Comparison of ENCODE assay signal across 9 cellular contexts in the genomic region with DNA sequence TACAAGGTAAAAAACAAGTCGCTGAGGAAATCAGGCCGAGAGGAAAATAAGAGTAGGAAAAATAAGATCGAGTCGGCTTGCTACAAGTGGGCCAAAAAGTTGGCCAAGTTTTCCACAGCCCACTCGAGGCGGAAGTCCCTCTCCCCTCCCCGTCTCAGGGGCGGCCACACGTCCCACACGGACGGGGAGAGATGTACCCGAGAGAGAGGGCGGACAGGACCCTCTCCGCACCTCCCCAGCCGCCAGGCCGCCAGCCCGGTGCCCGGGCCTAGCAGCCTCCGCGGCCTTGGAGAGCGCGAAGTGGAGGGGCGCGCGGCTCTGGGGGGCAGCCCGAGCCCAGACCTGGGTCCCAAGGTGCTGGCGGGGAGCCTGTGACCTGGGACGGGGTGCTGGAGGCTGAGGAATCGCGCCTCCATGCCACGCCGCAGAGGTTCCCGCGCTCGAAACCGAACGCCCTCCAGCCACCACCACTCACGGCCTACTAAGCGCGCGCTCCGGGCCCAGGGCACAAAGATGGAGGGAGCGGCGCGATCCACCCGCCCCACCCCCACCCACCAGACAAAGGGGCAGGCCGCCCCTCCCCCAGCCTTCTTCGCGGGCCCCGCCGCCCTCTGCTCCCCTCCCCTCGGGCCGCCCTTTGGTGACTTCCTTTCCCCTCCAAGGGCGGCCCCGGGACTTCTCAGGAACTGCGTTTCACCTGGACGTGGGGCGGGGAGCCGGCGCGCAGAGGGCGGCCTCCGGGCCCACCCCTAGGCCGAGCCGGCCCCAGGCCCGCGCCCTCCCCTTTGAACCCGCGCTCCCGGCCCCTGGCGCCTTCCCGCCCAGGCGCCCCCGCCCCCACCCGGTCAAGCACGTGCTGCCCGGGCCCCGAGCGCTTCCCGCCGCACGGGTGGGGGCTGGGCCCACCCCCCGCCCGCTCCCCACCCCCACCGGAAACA. TPM values are rescaled to one million over a fixed set of nuclear protein-coding genes. Genes with fewer than 3 reads are reported as not detected.
DNase-seq lines count a peak whose midpoint lies in the region; ATAC-seq, FAIRE-seq and TF ChIP-seq lines count a peak whose summit lies in the region.
"Had no signal": no experiment of that assay in that cellular context is flagged by ENCODE, and none has a peak within 500 bp of the region (broad histone marks: within the 10 kb centered on the region; RNA-seq: fewer than 3 reads in every experiment).

No MANE protein-coding gene starts in this region.

- H3K27me3 ChIP-seq in hepatocyte, result no peaks in the 10 kb centered on the region
- H3K27me3 ChIP-seq: SJSA1 had no signal

- ATAC-seq in GM18517 (IDR thresholded peaks at IDR 0.05; ENCODE audit: unreplicated experiment) (no peak), HG03196 (IDR thresholded peaks at IDR 0.05; ENCODE audit: unreplicated experiment) (no peak)

- peaks cover 23% of the 10 kb centered on the region for H3K4me1 ChIP-seq in hepatocyte (ENCODE audit: insufficient read depth)

- no peaks in the 10 kb centered on the region for H3K9me2 ChIP-seq in hepatocyte (replicated peaks; ENCODE audit: insufficient read depth)

- no peaks in the 10 kb centered on the region for H3K36me3 ChIP-seq in hepatocyte (replicated peaks; ENCODE audit: insufficient read depth, low read depth)

- no peak for TF ChIP-seq POLR2A in GM12892 (IDR thresholded peaks at IDR 0.05; ENCODE audit: low read depth, low read length)

- peak overlapping the region; percentile 96 for H3K27ac ChIP-seq in hepatocyte
- H3K27ac ChIP-seq: SJSA1 had no signal

- H2AFZ ChIP-seq in hepatocyte, result peak overlapping the region; percentile 66

- TF ChIP-seq CTCF in GM20000 (IDR thresholded peaks at IDR 0.05; ENCODE audit: extremely low read depth, missing control alignments) (no peak), hepatocyte (IDR thresholded peaks at IDR 0.05; ENCODE audit: poor library complexity) (no peak)

- H3K4me2 ChIP-seq in hepatocyte, result peak overlapping the region; percentile 92

- WGBS in hepatocyte (ENCODE audit: low lambda C conversion rate, missing lambda C conversion rate), result 37% methylated on average over 24 of the region's 85 CpGs

- no peak overlapping the region for H3K4me3 ChIP-seq in hepatocyte
- H3K4me3 ChIP-seq: SJSA1 had no signal

- H3K9me3 ChIP-seq in hepatocyte (ENCODE audit: low read depth), result no peaks in the 10 kb centered on the region
- H3K9me3 ChIP-seq: SJSA1 had no signal

- H3K79me2 ChIP-seq in hepatocyte, result peaks cover 23% of the 10 kb centered on the region

- H4K20me1 ChIP-seq in hepatocyte (ENCODE audit: insufficient read depth, poor library complexity, severe bottlenecking), result peaks cover 2% of the 10 kb centered on the region

- DNase-seq in GM20000 (ENCODE audit: low spot score), result peak; percentile 70
- peak; percentile 59 for DNase-seq in activated CD8-positive, alpha-beta memory T cell treated with anti-CD3 and anti-CD28 coated beads, Interleukin-2, amount 50 U/mL, for 4 hours
- DNase-seq in hepatocyte (ENCODE audit: low spot score), result peak; percentile 76
- peak; percentile 27 to 62 for DNase-seq in stimulated activated CD4-positive, alpha-beta T cell treated with anti-CD3 and anti-CD28 coated beads, Interleukin-12 subunit alpha, Interleukin-12 subunit beta, amount 100 ng/mL, for 24 hours (ENCODE audit: low read depth in 2 of 2)
- DNase-seq in NCI-H2107 treated with DMSO at 0.1 percent for 48 hours (lab: John Stamatoyannopoulos, UW; ENCODE audit: unreplicated experiment), result no peak
- no peak for DNase-seq in GM12892 (ENCODE audit: insufficient read length)

- no peak for FAIRE-seq in GM12892 (lab: Jason Lieb, UNC)

RNA-seq across cellular contexts. Expression of gene HMGA1, which starts 1.7 kb away (rescaled TPM):
- total RNA-seq in hepatocyte, result 43.4 and 57.9 TPM in 2 replicates
- polyA plus RNA-seq in hepatocyte, result 69.0 and 94.8 TPM in 2 replicates
- 159 TPM for polyA plus RNA-seq in GM12892 (2012; ENCODE audit: missing spikeins)

RNA-seq across cellular contexts. Expression of gene SMIM29, which starts 13.9 kb away (rescaled TPM):
- total RNA-seq in hepatocyte, result 9.2 and 11.4 TPM in 2 replicates
- polyA plus RNA-seq in hepatocyte, result 27.6 and 33.8 TPM in 2 replicates
- polyA plus RNA-seq in GM12892 (2012; ENCODE audit: missing spikeins), result 12.5 TPM

Comparison
In these comparisons a context has a peak if more than half of its experiments do, and no peak if none do; other contexts are left out.
1. DNase-seq: peak in GM20000 (single experiment), activated CD8-positive, alpha-beta memory T cell treated with anti-CD3 and anti-CD28 coated beads, Interleukin-2, amount 50 U/mL, for 4 hours (single experiment), hepatocyte (single experiment) and stimulated activated CD4-positive, alpha-beta T cell treated with anti-CD3 and anti-CD28 coated beads, Interleukin-12 subunit alpha, Interleukin-12 subunit beta, amount 100 ng/mL, for 24 hours (2 of 2); none in NCI-H2107 treated with DMSO at 0.1 percent for 48 hours (single experiment) and GM12892 (single experiment).